ENCODE assay signal across 1 cellular context in the genomic region with DNA sequence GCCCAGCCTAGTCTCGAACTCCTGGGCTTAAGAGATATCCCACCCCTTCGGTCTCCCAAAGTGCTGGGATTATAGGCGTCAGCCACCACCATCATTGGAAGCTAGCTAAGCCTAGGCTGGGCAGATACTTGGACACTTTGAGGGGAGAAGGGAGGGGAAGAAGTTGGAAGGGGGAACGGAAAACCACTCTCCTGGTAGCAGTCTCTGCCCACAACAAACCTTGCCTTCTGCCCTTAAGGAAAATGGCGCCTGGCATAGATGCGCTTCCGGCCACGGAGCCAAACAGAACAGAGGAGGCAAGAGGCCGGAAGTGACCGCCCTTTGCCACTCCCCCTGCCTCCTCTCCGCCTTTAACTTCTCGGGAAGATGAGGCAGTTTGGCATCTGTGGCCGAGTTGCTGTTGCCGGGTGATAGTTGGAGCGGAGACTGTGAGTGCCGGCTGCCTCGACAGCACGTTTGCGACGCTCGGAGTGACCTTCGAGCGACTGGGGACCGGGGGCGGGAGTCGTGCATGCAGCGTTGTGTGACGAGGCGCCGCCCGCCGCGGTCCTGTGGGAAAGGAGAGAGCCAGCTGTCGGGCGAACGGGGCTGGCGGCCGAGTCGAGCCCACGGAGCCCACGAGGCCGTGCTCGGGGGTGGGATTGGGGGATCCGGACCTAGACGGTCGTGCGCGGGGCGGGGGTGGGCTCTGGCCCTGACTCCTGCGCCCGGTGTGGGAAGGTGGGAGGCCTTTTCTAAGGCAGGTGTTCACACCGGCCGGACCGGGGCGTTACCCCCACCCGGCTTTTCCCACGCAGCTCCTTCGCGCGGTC.
TF ChIP-seq lines count a peak whose summit lies in the region.

MFN1 (plus strand) TSS at position 327 of the 812 bp plus-strand sequence. CDS start 1,143 bp downstream, outside the sequence.

TF ChIP-seq in HepG2, 621 proteins besides CTCF, POLR2A, EP300 and RAD21 (continued from another document and continues in another):
- TF ChIP-seq, protein P1, sequence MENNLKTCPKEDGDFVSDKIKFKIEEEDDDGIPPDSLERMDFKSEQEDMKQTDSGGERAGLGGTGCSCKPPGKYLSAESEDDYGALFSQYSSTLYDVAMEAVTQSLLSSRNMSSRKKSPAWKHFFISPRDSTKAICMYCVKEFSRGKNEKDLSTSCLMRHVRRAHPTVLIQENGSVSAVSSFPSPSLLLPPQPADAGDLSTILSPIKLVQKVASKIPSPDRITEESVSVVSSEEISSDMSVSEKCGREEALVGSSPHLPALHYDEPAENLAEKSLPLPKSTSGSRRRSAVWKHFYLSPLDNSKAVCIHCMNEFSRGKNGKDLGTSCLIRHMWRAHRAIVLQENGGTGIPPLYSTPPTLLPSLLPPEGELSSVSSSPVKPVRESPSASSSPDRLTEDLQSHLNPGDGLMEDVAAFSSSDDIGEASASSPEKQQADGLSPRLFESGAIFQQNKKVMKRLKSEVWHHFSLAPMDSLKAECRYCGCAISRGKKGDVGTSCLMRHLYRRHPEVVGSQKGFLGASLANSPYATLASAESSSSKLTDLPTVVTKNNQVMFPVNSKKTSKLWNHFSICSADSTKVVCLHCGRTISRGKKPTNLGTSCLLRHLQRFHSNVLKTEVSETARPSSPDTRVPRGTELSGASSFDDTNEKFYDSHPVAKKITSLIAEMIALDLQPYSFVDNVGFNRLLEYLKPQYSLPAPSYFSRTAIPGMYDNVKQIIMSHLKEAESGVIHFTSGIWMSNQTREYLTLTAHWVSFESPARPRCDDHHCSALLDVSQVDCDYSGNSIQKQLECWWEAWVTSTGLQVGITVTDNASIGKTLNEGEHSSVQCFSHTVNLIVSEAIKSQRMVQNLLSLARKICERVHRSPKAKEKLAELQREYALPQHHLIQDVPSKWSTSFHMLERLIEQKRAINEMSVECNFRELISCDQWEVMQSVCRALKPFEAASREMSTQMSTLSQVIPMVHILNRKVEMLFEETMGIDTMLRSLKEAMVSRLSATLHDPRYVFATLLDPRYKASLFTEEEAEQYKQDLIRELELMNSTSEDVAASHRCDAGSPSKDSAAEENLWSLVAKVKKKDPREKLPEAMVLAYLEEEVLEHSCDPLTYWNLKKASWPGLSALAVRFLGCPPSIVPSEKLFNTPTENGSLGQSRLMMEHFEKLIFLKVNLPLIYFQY (CRISPR knock-in tag; IDR thresholded peaks at IDR 0.05; ENCODE audit: borderline replicate concordance): 0 out of 2 replicates have a peak, but pooled peaks have one; percentile 40
- peak; percentile 91 for TF ChIP-seq PHF8 (CRISPR knock-in tag; IDR thresholded peaks at IDR 0.05)
- peak; percentile 30; the same call in 1 of the 2 replicates for TF ChIP-seq ZMYM3 (CRISPR knock-in tag; IDR thresholded peaks at IDR 0.05)
- peak; percentile 58 for TF ChIP-seq FOXA3 (CRISPR knock-in tag; IDR thresholded peaks at IDR 0.05)
- peak; percentile 41; the same call in 1 of the 2 replicates for TF ChIP-seq TBX2 (CRISPR knock-in tag; IDR thresholded peaks at IDR 0.05; ENCODE audit: borderline replicate concordance)
- no peak for TF ChIP-seq CAMTA2 (CRISPR knock-in tag; IDR thresholded peaks at IDR 0.05; ENCODE audit: borderline replicate concordance)
- TF ChIP-seq SIX4 (CRISPR knock-in tag; IDR thresholded peaks at IDR 0.05): no peak
- peak; percentile 43; the same call in 1 of the 2 replicates for TF ChIP-seq ZSCAN21 (CRISPR knock-in tag; IDR thresholded peaks at IDR 0.05; ENCODE audit: borderline replicate concordance)
- no peak for TF ChIP-seq TEAD3 (CRISPR knock-in tag; optimal IDR thresholded peaks at IDR 0.05; ENCODE audit: borderline replicate concordance)
- peak; percentile 60; the same call in 1 of the 2 replicates for TF ChIP-seq ZNF607 (CRISPR knock-in tag; IDR thresholded peaks at IDR 0.05; ENCODE audit: borderline replicate concordance)
- peak; percentile 89 for TF ChIP-seq ZMYM4 (CRISPR knock-in tag; IDR thresholded peaks at IDR 0.05)
- peak; percentile 64; the same call in 1 of the 2 replicates for TF ChIP-seq TAF1 (CRISPR knock-in tag; IDR thresholded peaks at IDR 0.05)
- TF ChIP-seq THAP9 (CRISPR knock-in tag; IDR thresholded peaks at IDR 0.05; ENCODE audit: borderline replicate concordance): peak; percentile 84; the same call in 1 of the 2 replicates
- peak; percentile 44; the same call in 1 of the 2 replicates for TF ChIP-seq KLF15 (CRISPR knock-in tag; IDR thresholded peaks at IDR 0.05; ENCODE audit: borderline replicate concordance)
- no peak for TF ChIP-seq SMARCC2 (IDR thresholded peaks at IDR 0.05)
- peak; percentile 77 for TF ChIP-seq HOXA5 (CRISPR knock-in tag; IDR thresholded peaks at IDR 0.05)
- TF ChIP-seq KLF6 (CRISPR knock-in tag; IDR thresholded peaks at IDR 0.05): no peak
- TF ChIP-seq NFYB (CRISPR knock-in tag; IDR thresholded peaks at IDR 0.05): peak; percentile 81
- peak; percentile 56 for TF ChIP-seq SP5 (CRISPR knock-in tag; IDR thresholded peaks at IDR 0.05; ENCODE audit: borderline replicate concordance, low read depth)
- TF ChIP-seq TBX3 (IDR thresholded peaks at IDR 0.05; ENCODE audit: borderline replicate concordance): no peak
- TF ChIP-seq ZNF564 (CRISPR knock-in tag; IDR thresholded peaks at IDR 0.05): 0 out of 2 replicates have a peak, but pooled peaks have one; percentile 33
- TF ChIP-seq MYC (CRISPR knock-in tag; IDR thresholded peaks at IDR 0.05; ENCODE audit: borderline replicate concordance): peak; percentile 71; the same call in 1 of the 2 replicates
- no peak for TF ChIP-seq TAF15 (IDR thresholded peaks at IDR 0.05; ENCODE audit: low read depth, low read length, poor library complexity, severe bottlenecking)
- 0 out of 2 replicates have a peak, but pooled peaks have one; percentile 49 for TF ChIP-seq ZNF451 (CRISPR knock-in tag; IDR thresholded peaks at IDR 0.05)
- no peak for TF ChIP-seq SRSF1 (optimal IDR thresholded peaks at IDR 0.05; ENCODE audit: low read depth, low read length)
- no peak for TF ChIP-seq PCBP1 (IDR thresholded peaks at IDR 0.05; ENCODE audit: borderline replicate concordance, low read depth, low read length)
- TF ChIP-seq YY1 (IDR thresholded peaks at IDR 0.05; ENCODE audit: insufficient read depth, insufficient replicate concordance, low read depth, low read length): peak; percentile 99
- no peak for TF ChIP-seq SP140L (CRISPR knock-in tag; IDR thresholded peaks at IDR 0.05; ENCODE audit: borderline replicate concordance)
- TF ChIP-seq, protein P2, sequence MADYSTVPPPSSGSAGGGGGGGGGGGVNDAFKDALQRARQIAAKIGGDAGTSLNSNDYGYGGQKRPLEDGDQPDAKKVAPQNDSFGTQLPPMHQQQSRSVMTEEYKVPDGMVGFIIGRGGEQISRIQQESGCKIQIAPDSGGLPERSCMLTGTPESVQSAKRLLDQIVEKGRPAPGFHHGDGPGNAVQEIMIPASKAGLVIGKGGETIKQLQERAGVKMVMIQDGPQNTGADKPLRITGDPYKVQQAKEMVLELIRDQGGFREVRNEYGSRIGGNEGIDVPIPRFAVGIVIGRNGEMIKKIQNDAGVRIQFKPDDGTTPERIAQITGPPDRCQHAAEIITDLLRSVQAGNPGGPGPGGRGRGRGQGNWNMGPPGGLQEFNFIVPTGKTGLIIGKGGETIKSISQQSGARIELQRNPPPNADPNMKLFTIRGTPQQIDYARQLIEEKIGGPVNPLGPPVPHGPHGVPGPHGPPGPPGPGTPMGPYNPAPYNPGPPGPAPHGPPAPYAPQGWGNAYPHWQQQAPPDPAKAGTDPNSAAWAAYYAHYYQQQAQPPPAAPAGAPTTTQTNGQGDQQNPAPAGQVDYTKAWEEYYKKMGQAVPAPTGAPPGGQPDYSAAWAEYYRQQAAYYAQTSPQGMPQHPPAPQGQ (CRISPR knock-in tag; IDR thresholded peaks at IDR 0.05; ENCODE audit: borderline replicate concordance): no peak
- TF ChIP-seq ZNF674 (CRISPR knock-in tag; IDR thresholded peaks at IDR 0.05; ENCODE audit: low read depth): 0 out of 2 replicates have a peak, but pooled peaks have one; percentile 38
- TF ChIP-seq, protein P3, sequence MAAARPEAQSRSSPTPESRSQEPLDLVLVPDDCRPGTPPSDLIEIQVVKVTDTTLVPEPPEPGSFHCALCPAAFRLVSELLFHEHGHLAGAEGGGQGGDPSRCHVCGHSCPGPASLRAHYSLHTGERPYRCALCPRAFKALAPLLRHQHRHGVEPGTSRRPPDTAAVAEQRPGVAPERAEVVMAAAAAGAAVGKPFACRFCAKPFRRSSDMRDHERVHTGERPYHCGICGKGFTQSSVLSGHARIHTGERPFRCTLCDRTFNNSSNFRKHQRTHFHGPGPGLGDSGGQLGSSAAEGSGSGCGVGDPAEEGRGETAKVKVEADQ (CRISPR knock-in tag; IDR thresholded peaks at IDR 0.05; ENCODE audit: borderline replicate concordance): no peak
- TF ChIP-seq, protein P4, sequence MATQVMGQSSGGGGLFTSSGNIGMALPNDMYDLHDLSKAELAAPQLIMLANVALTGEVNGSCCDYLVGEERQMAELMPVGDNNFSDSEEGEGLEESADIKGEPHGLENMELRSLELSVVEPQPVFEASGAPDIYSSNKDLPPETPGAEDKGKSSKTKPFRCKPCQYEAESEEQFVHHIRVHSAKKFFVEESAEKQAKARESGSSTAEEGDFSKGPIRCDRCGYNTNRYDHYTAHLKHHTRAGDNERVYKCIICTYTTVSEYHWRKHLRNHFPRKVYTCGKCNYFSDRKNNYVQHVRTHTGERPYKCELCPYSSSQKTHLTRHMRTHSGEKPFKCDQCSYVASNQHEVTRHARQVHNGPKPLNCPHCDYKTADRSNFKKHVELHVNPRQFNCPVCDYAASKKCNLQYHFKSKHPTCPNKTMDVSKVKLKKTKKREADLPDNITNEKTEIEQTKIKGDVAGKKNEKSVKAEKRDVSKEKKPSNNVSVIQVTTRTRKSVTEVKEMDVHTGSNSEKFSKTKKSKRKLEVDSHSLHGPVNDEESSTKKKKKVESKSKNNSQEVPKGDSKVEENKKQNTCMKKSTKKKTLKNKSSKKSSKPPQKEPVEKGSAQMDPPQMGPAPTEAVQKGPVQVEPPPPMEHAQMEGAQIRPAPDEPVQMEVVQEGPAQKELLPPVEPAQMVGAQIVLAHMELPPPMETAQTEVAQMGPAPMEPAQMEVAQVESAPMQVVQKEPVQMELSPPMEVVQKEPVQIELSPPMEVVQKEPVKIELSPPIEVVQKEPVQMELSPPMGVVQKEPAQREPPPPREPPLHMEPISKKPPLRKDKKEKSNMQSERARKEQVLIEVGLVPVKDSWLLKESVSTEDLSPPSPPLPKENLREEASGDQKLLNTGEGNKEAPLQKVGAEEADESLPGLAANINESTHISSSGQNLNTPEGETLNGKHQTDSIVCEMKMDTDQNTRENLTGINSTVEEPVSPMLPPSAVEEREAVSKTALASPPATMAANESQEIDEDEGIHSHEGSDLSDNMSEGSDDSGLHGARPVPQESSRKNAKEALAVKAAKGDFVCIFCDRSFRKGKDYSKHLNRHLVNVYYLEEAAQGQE (IDR thresholded peaks at IDR 0.05; ENCODE audit: borderline replicate concordance in 1 of 2, low read depth in 1 of 2, low read length in 2 of 2): no peak
- TF ChIP-seq, protein P5, sequence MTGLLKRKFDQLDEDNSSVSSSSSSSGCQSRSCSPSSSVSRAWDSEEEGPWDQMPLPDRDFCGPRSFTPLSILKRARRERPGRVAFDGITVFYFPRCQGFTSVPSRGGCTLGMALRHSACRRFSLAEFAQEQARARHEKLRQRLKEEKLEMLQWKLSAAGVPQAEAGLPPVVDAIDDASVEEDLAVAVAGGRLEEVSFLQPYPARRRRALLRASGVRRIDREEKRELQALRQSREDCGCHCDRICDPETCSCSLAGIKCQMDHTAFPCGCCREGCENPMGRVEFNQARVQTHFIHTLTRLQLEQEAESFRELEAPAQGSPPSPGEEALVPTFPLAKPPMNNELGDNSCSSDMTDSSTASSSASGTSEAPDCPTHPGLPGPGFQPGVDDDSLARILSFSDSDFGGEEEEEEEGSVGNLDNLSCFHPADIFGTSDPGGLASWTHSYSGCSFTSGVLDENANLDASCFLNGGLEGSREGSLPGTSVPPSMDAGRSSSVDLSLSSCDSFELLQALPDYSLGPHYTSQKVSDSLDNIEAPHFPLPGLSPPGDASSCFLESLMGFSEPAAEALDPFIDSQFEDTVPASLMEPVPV (CRISPR knock-in tag; IDR thresholded peaks at IDR 0.05): peak; percentile 65; the same call in 1 of the 2 replicates
- TF ChIP-seq SP2 (CRISPR knock-in tag; IDR thresholded peaks at IDR 0.05): peak; percentile 79
- peak; percentile 61 for TF ChIP-seq XRCC5 (optimal IDR thresholded peaks at IDR 0.05; ENCODE audit: low read length)
- peak; percentile 65; the same call in 1 of the 2 replicates for TF ChIP-seq ARHGAP35 (CRISPR knock-in tag; IDR thresholded peaks at IDR 0.05; ENCODE audit: borderline replicate concordance)
- TF ChIP-seq, protein P6, sequence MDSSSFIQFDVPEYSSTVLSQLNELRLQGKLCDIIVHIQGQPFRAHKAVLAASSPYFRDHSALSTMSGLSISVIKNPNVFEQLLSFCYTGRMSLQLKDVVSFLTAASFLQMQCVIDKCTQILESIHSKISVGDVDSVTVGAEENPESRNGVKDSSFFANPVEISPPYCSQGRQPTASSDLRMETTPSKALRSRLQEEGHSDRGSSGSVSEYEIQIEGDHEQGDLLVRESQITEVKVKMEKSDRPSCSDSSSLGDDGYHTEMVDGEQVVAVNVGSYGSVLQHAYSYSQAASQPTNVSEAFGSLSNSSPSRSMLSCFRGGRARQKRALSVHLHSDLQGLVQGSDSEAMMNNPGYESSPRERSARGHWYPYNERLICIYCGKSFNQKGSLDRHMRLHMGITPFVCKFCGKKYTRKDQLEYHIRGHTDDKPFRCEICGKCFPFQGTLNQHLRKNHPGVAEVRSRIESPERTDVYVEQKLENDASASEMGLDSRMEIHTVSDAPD (CRISPR knock-in tag; IDR thresholded peaks at IDR 0.05): peak; percentile 41; the same call in 1 of the 2 replicates
- peak; percentile 53; the same call in 1 of the 2 replicates for TF ChIP-seq ESRRA (CRISPR knock-in tag; IDR thresholded peaks at IDR 0.05; ENCODE audit: low read depth)
- no peak for TF ChIP-seq NCOA5 (CRISPR knock-in tag; IDR thresholded peaks at IDR 0.05)
- peak; percentile 89 for TF ChIP-seq ELF1 (CRISPR knock-in tag; IDR thresholded peaks at IDR 0.05)
- TF ChIP-seq FOSL1 (CRISPR knock-in tag; IDR thresholded peaks at IDR 0.05; ENCODE audit: borderline replicate concordance): no peak
- TF ChIP-seq AGO1 (IDR thresholded peaks at IDR 0.05; ENCODE audit: low read depth, low read length, poor library complexity, severe bottlenecking): peak; percentile 61
